7 cellular contexts compared by ENCODE assay signal in genomic region chr7:82481499-82482097, GRCh38. TPM values are rescaled to one million over a fixed set of nuclear protein-coding genes. Genes with fewer than 3 reads are reported as not detected.
A peak's percentile ranks its signal among the peaks of the same experiment; 100 is the strongest.
DNase-seq lines count a peak whose midpoint lies in the region; ATAC-seq, FAIRE-seq and TF ChIP-seq lines count a peak whose summit lies in the region.

No MANE protein-coding gene starts in this region.

- DNase-seq in GM03348 (ENCODE audit: low spot score) = peak; percentile 50
- peak; percentile 2 for DNase-seq in H54 (ENCODE audit: insufficient read length, low spot score)
- DNase-seq in NCI-H2227 (lab: John Stamatoyannopoulos, UW; ENCODE audit: unreplicated experiment) = peak; percentile 22
- no peak for DNase-seq in dorsolateral prefrontal cortex
- DNase-seq in osteocyte (ENCODE audit: extremely low spot score, unreplicated experiment) = no peak
- DNase-seq in activated T-cell treated with anti-CD3 and anti-CD28 coated beads, Interleukin-2, amount 50 U/mL, for 1 hour = no peak
- no peak for DNase-seq in Right ventricle myocardium superior

- H3K27me3 ChIP-seq in dorsolateral prefrontal cortex = no peaks in the 10 kb centered on the region

- ATAC-seq in Right ventricle myocardium superior (ENCODE audit: poor library complexity) = no peak

- peak; percentile 72 to 97 (median 84) for TF ChIP-seq CTCF in dorsolateral prefrontal cortex (IDR thresholded peaks at IDR 0.05 in 54 of 56, conservative IDR thresholded peaks at IDR 0.05 in 2 of 56; ENCODE audit: low read depth in 1 of 56, partially characterized antibody in 56 of 56)
- TF ChIP-seq CTCF in osteocyte (IDR thresholded peaks at IDR 0.05) = peak; percentile 77

- H3K36me3 Mint-ChIP-seq in osteocyte (ENCODE audit: unreplicated experiment) = no peaks in the 10 kb centered on the region

- H3K4me3 Mint-ChIP-seq in osteocyte (ENCODE audit: unreplicated experiment) = no peak overlapping the region

- H3K4me3 ChIP-seq in dorsolateral prefrontal cortex = no peak overlapping the region

- no peak overlapping the region for H3K27ac Mint-ChIP-seq in osteocyte (ENCODE audit: unreplicated experiment)

- no peaks in the 10 kb centered on the region for H3K4me1 Mint-ChIP-seq in osteocyte (ENCODE audit: unreplicated experiment)

- intact Hi-C loops in dorsolateral prefrontal cortex (cut with DNase I) = loop anchor here in 1 of 2 donors (5.0 to 10.0 kb wide), 3 partner anchors 39 to 437 kb away; partner anchors contain the start of gene CACNA2D1
- intact Hi-C loops in Right ventricle myocardium superior (cut with DNase I) = loop anchor here (10.0 kb wide), 1 partner anchor 247 kb away; no protein-coding TSS in a partner anchor

- peaks cover 3% of the 10 kb centered on the region for H3K27me3 Mint-ChIP-seq in osteocyte (ENCODE audit: unreplicated experiment)

- FAIRE-seq in H54 (lab: Jason Lieb, UNC) = no peak

- peaks cover 2% of the 10 kb centered on the region for H3K9me3 Mint-ChIP-seq in osteocyte (ENCODE audit: unreplicated experiment)

- H3K27ac ChIP-seq in dorsolateral prefrontal cortex = no peak overlapping the region

- no peak for TF ChIP-seq POLR2A in H54 (IDR thresholded peaks at IDR 0.05; ENCODE audit: low read depth, low read length)

RNA-seq across cellular contexts. Expression of gene CACNA2D1, which starts 38.0 kb away (rescaled TPM):
- total RNA-seq in dorsolateral prefrontal cortex (100 to 1,000 TPM in 29 of 120 experiments, 10 to 100 TPM in 91; 33.1 to 150 (median 86.7) TPM), osteocyte (24.3 and 25.2 TPM in 2 replicates), Right ventricle myocardium superior (38.5 TPM)

Comparison
In these comparisons a context has a peak if more than half of its experiments do, and no peak if none do; other contexts are left out.
1. DNase-seq: peak in GM03348 (single experiment), H54 (single experiment) and NCI-H2227 (single experiment); none in dorsolateral prefrontal cortex (0 of 10), osteocyte (single experiment), activated T-cell treated with anti-CD3 and anti-CD28 coated beads, Interleukin-2, amount 50 U/mL, for 1 hour (single experiment) and Right ventricle myocardium superior (single experiment).